Comparison of ENCODE assay signal across 19 cellular contexts in genomic region chr11:63595296-63595695, GRCh38. TPM values are rescaled to one million over a fixed set of nuclear protein-coding genes. Genes with fewer than 3 reads are reported as not detected.
DNase-seq lines count a peak whose midpoint lies in the region; ATAC-seq and TF ChIP-seq lines count a peak whose summit lies in the region.
"Had no signal": no experiment of that assay in that cellular context is flagged by ENCODE, and none has a peak within 500 bp of the region (broad histone marks: within the 10 kb centered on the region; RNA-seq: fewer than 3 reads in every experiment).

No MANE protein-coding gene starts in this region.

- H3K4me2 ChIP-seq in GM23248 (ENCODE audit: unreplicated experiment) = no peak overlapping the region

- H3K4me3 ChIP-seq in GM23248 (no peak overlapping the region), fibroblast of the aortic adventitia (ENCODE audit: low read depth, low read length) (no peak overlapping the region), subcutaneous abdominal adipose tissue (ENCODE audit: low read depth in 1 of 5, low read length in 5 of 5) (no peak overlapping the region), tibial artery (no peak overlapping the region)
- H3K4me3 ChIP-seq: thyroid gland had no signal

- no peak overlapping the region for H3K4me3 Mint-ChIP-seq in activated T-helper 2 cell treated with anti-CD3 and anti-CD28 coated beads, Interferon-gamma antibody, Interleukin-2, Interleukin-4, amounts not matched to agents 10 μg/mL and 5 μg/mL and 100 μg/mL, durations not matched to agents 14 hours and 24 hours and 36 hours (ENCODE audit: low read depth)
- H3K4me3 Mint-ChIP-seq: activated CD4-positive, alpha-beta T cell treated with anti-CD3 and anti-CD28 coated beads, Interleukin-2, amount 10 ng/mL, durations not matched to agents 24 days and 14 days; CD8-positive, alpha-beta memory T cell; neural crest cell had no signal

- H3K27me3 ChIP-seq in GM23248 (replicated peaks; ENCODE audit: insufficient read depth) (no peaks in the 10 kb centered on the region), subcutaneous abdominal adipose tissue (ENCODE audit: control insufficient read depth in 5 of 5, insufficient read depth in 4 of 5, low read length in 5 of 5) (no peaks in the 10 kb centered on the region), tibial artery (no peaks in the 10 kb centered on the region)
- H3K27me3 ChIP-seq: thyroid gland had no signal

- no peak for ATAC-seq in GM21528 (IDR thresholded peaks at IDR 0.05; ENCODE audit: low FRiP score, unreplicated experiment)

- H3K9me2 ChIP-seq in GM23248 (ENCODE audit: insufficient read depth) = no peaks in the 10 kb centered on the region

- no peaks in the 10 kb centered on the region for H3K27me3 Mint-ChIP-seq in activated T-helper 2 cell treated with anti-CD3 and anti-CD28 coated beads, Interferon-gamma antibody, Interleukin-2, Interleukin-4, amounts not matched to agents 10 μg/mL and 5 μg/mL and 100 μg/mL, durations not matched to agents 14 hours and 24 hours and 36 hours (ENCODE audit: low read depth)
- H3K27me3 Mint-ChIP-seq: activated CD4-positive, alpha-beta T cell treated with anti-CD3 and anti-CD28 coated beads, Interleukin-2, amount 10 ng/mL, durations not matched to agents 24 days and 14 days had no signal

- H3K36me3 ChIP-seq in GM23248 (ENCODE audit: low read depth) (no peaks in the 10 kb centered on the region), subcutaneous abdominal adipose tissue (ENCODE audit: control insufficient read depth in 5 of 5, insufficient read depth in 5 of 5, low read length in 5 of 5) (peaks cover 0 to 78% (median 66%) of the 10 kb centered on the region in 5 donors), tibial artery (peaks cover 4 to 86% (median 53%) of the 10 kb centered on the region in 3 donors)

- no peaks in the 10 kb centered on the region for H3K79me2 ChIP-seq in GM23248 (ENCODE audit: insufficient read depth)

- H3K27ac Mint-ChIP-seq in activated T-helper 2 cell treated with anti-CD3 and anti-CD28 coated beads, Interferon-gamma antibody, Interleukin-2, Interleukin-4, amounts not matched to agents 10 μg/mL and 5 μg/mL and 100 μg/mL, durations not matched to agents 14 hours and 24 hours and 36 hours = no peak overlapping the region
- H3K27ac Mint-ChIP-seq: activated CD4-positive, alpha-beta T cell treated with anti-CD3 and anti-CD28 coated beads, Interleukin-2, amount 10 ng/mL, durations not matched to agents 24 days and 14 days had no signal

- no peaks in the 10 kb centered on the region for H4K20me1 ChIP-seq in GM23248 (ENCODE audit: insufficient read depth)

- WGBS in GM23248 (ENCODE audit: low coverage in 1 of 2, low lambda C conversion rate in 2 of 2, missing lambda C conversion rate in 2 of 2), 2 experiments = 56 to 61% methylated on average over 4 of the region's 4 CpGs

- H3K4me1 ChIP-seq in GM23248 (ENCODE audit: insufficient read depth) (peaks cover 9% of the 10 kb centered on the region), subcutaneous abdominal adipose tissue (ENCODE audit: control insufficient read depth in 5 of 5, insufficient read depth in 5 of 5, low read length in 5 of 5) (peaks cover 3 to 38% (median 19%) of the 10 kb centered on the region in 5 donors), tibial artery (peaks cover 0 to 2% (median 0%) of the 10 kb centered on the region in 4 donors)
- H3K4me1 ChIP-seq: thyroid gland had no signal

- no peak for TF ChIP-seq CTCF in fibroblast of the aortic adventitia (IDR thresholded peaks at IDR 0.05; ENCODE audit: insufficient read depth, low read length)
- TF ChIP-seq CTCF in tibial artery (IDR thresholded peaks at IDR 0.05) = no peak

- no peaks in the 10 kb centered on the region for H3K36me3 Mint-ChIP-seq in activated T-helper 2 cell treated with anti-CD3 and anti-CD28 coated beads, Interferon-gamma antibody, Interleukin-2, Interleukin-4, amounts not matched to agents 10 μg/mL and 5 μg/mL and 100 μg/mL, durations not matched to agents 14 hours and 24 hours and 36 hours (ENCODE audit: low read depth)

- H3K27ac ChIP-seq in GM23248 (no peak overlapping the region), subcutaneous abdominal adipose tissue (ENCODE audit: low read depth, low read length) (peak overlapping the region; percentile 42), tibial artery (no peak overlapping the region)
- H3K27ac ChIP-seq: thyroid gland had no signal

- no peaks in the 10 kb centered on the region for H3F3A ChIP-seq in GM23248 (ENCODE audit: insufficient read depth)

- H3K9me3 ChIP-seq in GM23248 (ENCODE audit: low read depth) = no peaks in the 10 kb centered on the region
- no peaks in the 10 kb centered on the region for H3K9me3 ChIP-seq in subcutaneous abdominal adipose tissue (ENCODE audit: control insufficient read depth in 5 of 5, low read length in 5 of 5)
- no peaks in the 10 kb centered on the region for H3K9me3 ChIP-seq in tibial artery
- H3K9me3 ChIP-seq: thyroid gland had no signal

- H2AFZ ChIP-seq in GM23248 = no peak overlapping the region

- intact Hi-C loops in activated T-helper 2 cell treated with anti-CD3 and anti-CD28 coated beads, Interferon-gamma antibody, Interleukin-2, Interleukin-4, amounts not matched to agents 10 μg/mL and 5 μg/mL and 100 μg/mL, durations not matched to agents 14 hours and 24 hours and 36 hours (cut with micrococcal nuclease) = no loop called here
- intact Hi-C loops in tibial artery (cut with DNase I; ENCODE audit: low total_unique reads) = no loop called here

- H3K9ac ChIP-seq in GM23248 = no peak overlapping the region
- H3K9ac ChIP-seq in subcutaneous abdominal adipose tissue (ENCODE audit: low read length in 5 of 5) = peak overlapping the region in 1 of 5 donors; percentile 20

- DNase-seq in GM23248 (peak; percentile 71), amniotic epithelial cell (ENCODE audit: low read depth) (peak; percentile 58), fibroblast of the aortic adventitia (ENCODE audit: low read depth) (peak; percentile 42), NCI-H2081 treated with DMSO at 0.1 percent for 48 hours (lab: John Stamatoyannopoulos, UW) (no peak), tibial artery (no peak)
- DNase-seq in activated T-helper 2 cell treated with anti-CD3 and anti-CD28 coated beads, Interferon-gamma antibody, Interleukin-2, Interleukin-4, amounts not matched to agents 10 μg/mL and 5 μg/mL and 100 μg/mL, durations not matched to agents 14 hours and 24 hours and 36 hours (ENCODE audit: low spot score) = no peak
- DNase-seq: activated CD4-positive, alpha-beta T cell treated with anti-CD3 and anti-CD28 coated beads, Interleukin-2, amount 10 ng/mL, durations not matched to agents 24 days and 14 days; CD8-positive, alpha-beta memory T cell; cerebellar nuclear complex; DMS79; midbrain; MV-4-11; NCI-H187 treated with DMSO at 0.1 percent for 48 hours; NCI-H510A; thyroid gland had no signal

- no peaks in the 10 kb centered on the region for H3K9me3 Mint-ChIP-seq in activated T-helper 2 cell treated with anti-CD3 and anti-CD28 coated beads, Interferon-gamma antibody, Interleukin-2, Interleukin-4, amounts not matched to agents 10 μg/mL and 5 μg/mL and 100 μg/mL, durations not matched to agents 14 hours and 24 hours and 36 hours
- H3K9me3 Mint-ChIP-seq: activated CD4-positive, alpha-beta T cell treated with anti-CD3 and anti-CD28 coated beads, Interleukin-2, amount 10 ng/mL, durations not matched to agents 24 days and 14 days; CD8-positive, alpha-beta memory T cell; neural crest cell had no signal

- in situ Hi-C loops in GM23248 (cut with MboI) = no loop called here

- no peaks in the 10 kb centered on the region for H3K4me1 Mint-ChIP-seq in activated T-helper 2 cell treated with anti-CD3 and anti-CD28 coated beads, Interferon-gamma antibody, Interleukin-2, Interleukin-4, amounts not matched to agents 10 μg/mL and 5 μg/mL and 100 μg/mL, durations not matched to agents 14 hours and 24 hours and 36 hours (ENCODE audit: low read depth)
- H3K4me1 Mint-ChIP-seq: activated CD4-positive, alpha-beta T cell treated with anti-CD3 and anti-CD28 coated beads, Interleukin-2, amount 10 ng/mL, durations not matched to agents 24 days and 14 days had no signal

RNA-seq across cellular contexts. Expression of gene PLAAT3, which starts 18.9 kb away (rescaled TPM):
- total RNA-seq in GM23248 (2014; rRNA removed; shearing (Covaris generic)) = 1.8 and 4.3 TPM in 2 replicates
- 4.2 and 4.9 TPM in 2 replicates for polyA plus RNA-seq in GM23248 (2016; fragmentation: Nextera tagmentation; extraction: Ambion mirVana)
- 9.0 and 71.9 TPM in 2 replicates for total RNA-seq in fibroblast of the aortic adventitia (ENCODE audit: low replicate concordance)
- total RNA-seq in activated T-helper 2 cell treated with anti-CD3 and anti-CD28 coated beads, Interferon-gamma antibody, Interleukin-2, Interleukin-4, amounts not matched to agents 10 μg/mL and 5 μg/mL and 100 μg/mL, durations not matched to agents 14 hours and 24 hours and 36 hours = 15.2 and 17.3 TPM in 2 replicates

RNA-seq across cellular contexts. Expression of gene PLAAT2, which starts 32.1 kb away (rescaled TPM):
- not detected in 2 replicates for total RNA-seq in GM23248 (2014; rRNA removed; shearing (Covaris generic))
- polyA plus RNA-seq in GM23248 (2016; fragmentation: Nextera tagmentation; extraction: Ambion mirVana) = not detected in 2 replicates
- total RNA-seq in fibroblast of the aortic adventitia (ENCODE audit: low replicate concordance) = not detected in 2 replicates
- not detected in 2 replicates for total RNA-seq in activated T-helper 2 cell treated with anti-CD3 and anti-CD28 coated beads, Interferon-gamma antibody, Interleukin-2, Interleukin-4, amounts not matched to agents 10 μg/mL and 5 μg/mL and 100 μg/mL, durations not matched to agents 14 hours and 24 hours and 36 hours
- total RNA-seq: activated CD4-positive, alpha-beta T cell treated with anti-CD3 and anti-CD28 coated beads, Interleukin-2, amount 10 ng/mL, durations not matched to agents 24 days and 14 days; frontal cortex; neural crest cell had no signal
- polyA plus RNA-seq: CD8-positive, alpha-beta memory T cell had no signal

RNA-seq across cellular contexts. Expression of gene PLAAT4, which starts 58.7 kb away (rescaled TPM):
- 0.65 and 3.2 TPM in 2 replicates for total RNA-seq in GM23248 (2014; rRNA removed; shearing (Covaris generic))
- polyA plus RNA-seq in GM23248 (2016; fragmentation: Nextera tagmentation; extraction: Ambion mirVana) = 0.84 and 1.2 TPM in 2 replicates
- 16.6 and 233 TPM in 2 replicates for total RNA-seq in fibroblast of the aortic adventitia (ENCODE audit: low replicate concordance)
- 41.4 and 45.7 TPM in 2 replicates for total RNA-seq in activated T-helper 2 cell treated with anti-CD3 and anti-CD28 coated beads, Interferon-gamma antibody, Interleukin-2, Interleukin-4, amounts not matched to agents 10 μg/mL and 5 μg/mL and 100 μg/mL, durations not matched to agents 14 hours and 24 hours and 36 hours
- total RNA-seq: neural crest cell had no signal

Comparison
In these comparisons a context has a peak if more than half of its experiments do, and no peak if none do; other contexts are left out.
1. DNase-seq: peak in GM23248 (single experiment), amniotic epithelial cell (single experiment) and fibroblast of the aortic adventitia (single experiment); none in NCI-H2081 treated with DMSO at 0.1 percent for 48 hours (single experiment), activated T-helper 2 cell treated with anti-CD3 and anti-CD28 coated beads, Interferon-gamma antibody, Interleukin-2, Interleukin-4, amounts not matched to agents 10 μg/mL and 5 μg/mL and 100 μg/mL, durations not matched to agents 14 hours and 24 hours and 36 hours (single experiment) and tibial artery (0 of 2).